In the genomic region with DNA sequence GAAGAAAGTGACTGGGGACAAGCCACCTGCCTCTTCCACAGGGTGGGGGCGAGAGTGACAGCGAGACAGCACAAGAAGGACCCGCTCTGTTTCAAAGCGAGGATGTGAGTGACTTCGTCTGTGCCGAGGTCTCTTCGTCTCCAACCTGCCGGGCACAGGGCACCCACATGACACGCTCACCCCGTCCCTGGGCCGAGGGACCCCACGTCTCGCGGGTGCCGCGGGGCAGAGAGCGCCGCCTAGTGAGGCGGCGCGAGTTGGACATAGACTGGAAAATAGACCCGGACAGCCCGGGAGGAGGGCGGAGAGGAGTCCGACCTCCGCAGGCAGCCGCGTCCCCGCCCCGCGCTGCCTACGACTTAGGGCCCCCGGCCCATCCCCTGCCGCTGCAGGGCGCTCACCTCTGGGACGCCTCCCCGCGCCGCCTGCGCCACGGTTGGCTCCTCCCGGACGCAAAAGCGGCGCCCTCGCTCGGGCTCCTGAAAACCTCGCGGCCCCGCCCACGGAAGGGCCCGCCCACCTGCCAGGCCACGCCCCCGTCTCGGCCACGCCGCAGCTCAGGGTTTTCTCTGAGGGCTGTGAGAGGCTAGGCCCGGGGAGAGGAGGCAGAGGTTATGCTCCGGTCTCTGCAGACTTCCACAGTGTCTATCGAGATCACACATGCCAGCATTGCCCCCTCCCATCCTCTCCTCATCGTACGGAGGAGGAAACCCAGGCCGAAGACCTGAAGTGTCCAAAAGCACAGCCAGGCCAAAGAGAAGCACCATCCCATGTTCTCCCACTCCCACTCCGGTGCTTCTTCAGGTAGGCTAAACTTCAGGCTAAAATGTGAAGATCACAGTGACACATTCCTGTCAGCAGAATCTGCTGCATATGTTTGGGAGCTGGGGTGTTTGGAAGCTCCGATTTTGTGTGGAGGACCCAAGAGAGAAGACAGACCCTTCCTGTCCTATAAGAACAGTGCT, we compare ENCODE assay signal across 1 cellular context.
A peak's percentile ranks its signal among the peaks of the same experiment; 100 is the strongest.
TF ChIP-seq lines count a peak whose summit lies in the region.

A gene with protein sequence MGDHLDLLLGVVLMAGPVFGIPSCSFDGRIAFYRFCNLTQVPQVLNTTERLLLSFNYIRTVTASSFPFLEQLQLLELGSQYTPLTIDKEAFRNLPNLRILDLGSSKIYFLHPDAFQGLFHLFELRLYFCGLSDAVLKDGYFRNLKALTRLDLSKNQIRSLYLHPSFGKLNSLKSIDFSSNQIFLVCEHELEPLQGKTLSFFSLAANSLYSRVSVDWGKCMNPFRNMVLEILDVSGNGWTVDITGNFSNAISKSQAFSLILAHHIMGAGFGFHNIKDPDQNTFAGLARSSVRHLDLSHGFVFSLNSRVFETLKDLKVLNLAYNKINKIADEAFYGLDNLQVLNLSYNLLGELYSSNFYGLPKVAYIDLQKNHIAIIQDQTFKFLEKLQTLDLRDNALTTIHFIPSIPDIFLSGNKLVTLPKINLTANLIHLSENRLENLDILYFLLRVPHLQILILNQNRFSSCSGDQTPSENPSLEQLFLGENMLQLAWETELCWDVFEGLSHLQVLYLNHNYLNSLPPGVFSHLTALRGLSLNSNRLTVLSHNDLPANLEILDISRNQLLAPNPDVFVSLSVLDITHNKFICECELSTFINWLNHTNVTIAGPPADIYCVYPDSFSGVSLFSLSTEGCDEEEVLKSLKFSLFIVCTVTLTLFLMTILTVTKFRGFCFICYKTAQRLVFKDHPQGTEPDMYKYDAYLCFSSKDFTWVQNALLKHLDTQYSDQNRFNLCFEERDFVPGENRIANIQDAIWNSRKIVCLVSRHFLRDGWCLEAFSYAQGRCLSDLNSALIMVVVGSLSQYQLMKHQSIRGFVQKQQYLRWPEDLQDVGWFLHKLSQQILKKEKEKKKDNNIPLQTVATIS (minus strand): TSS at position 454 of the 965 bp plus-strand sequence. CDS start 30,217 bp downstream, outside the sequence.

TF ChIP-seq in HEK293, 187 proteins besides CTCF, POLR2A, EP300 and RAD21 (continued from another document and continues in another):
- TF ChIP-seq KLF9 (tag by site-specific recombination; IDR thresholded peaks at IDR 0.05; ENCODE audit: low read depth): peak; percentile 99
- TF ChIP-seq ZNF211 (tag by site-specific recombination; IDR thresholded peaks at IDR 0.05; ENCODE audit: low read depth): no peak
- TF ChIP-seq, protein P1, sequence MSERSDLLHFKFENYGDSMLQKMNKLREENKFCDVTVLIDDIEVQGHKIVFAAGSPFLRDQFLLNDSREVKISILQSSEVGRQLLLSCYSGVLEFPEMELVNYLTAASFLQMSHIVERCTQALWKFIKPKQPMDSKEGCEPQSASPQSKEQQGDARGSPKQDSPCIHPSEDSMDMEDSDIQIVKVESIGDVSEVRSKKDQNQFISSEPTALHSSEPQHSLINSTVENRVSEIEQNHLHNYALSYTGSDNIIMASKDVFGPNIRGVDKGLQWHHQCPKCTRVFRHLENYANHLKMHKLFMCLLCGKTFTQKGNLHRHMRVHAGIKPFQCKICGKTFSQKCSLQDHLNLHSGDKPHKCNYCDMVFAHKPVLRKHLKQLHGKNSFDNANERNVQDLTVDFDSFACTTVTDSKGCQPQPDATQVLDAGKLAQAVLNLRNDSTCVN (tag by site-specific recombination; optimal IDR thresholded peaks at IDR 0.05): peak; percentile 82
- TF ChIP-seq ZNF785 (tag by site-specific recombination; IDR thresholded peaks at IDR 0.05): peak; percentile 81; the same call in 1 of the 2 replicates
- peak; percentile 74 for TF ChIP-seq SP7 (tag by site-specific recombination; IDR thresholded peaks at IDR 0.05)
- TF ChIP-seq, protein P2, sequence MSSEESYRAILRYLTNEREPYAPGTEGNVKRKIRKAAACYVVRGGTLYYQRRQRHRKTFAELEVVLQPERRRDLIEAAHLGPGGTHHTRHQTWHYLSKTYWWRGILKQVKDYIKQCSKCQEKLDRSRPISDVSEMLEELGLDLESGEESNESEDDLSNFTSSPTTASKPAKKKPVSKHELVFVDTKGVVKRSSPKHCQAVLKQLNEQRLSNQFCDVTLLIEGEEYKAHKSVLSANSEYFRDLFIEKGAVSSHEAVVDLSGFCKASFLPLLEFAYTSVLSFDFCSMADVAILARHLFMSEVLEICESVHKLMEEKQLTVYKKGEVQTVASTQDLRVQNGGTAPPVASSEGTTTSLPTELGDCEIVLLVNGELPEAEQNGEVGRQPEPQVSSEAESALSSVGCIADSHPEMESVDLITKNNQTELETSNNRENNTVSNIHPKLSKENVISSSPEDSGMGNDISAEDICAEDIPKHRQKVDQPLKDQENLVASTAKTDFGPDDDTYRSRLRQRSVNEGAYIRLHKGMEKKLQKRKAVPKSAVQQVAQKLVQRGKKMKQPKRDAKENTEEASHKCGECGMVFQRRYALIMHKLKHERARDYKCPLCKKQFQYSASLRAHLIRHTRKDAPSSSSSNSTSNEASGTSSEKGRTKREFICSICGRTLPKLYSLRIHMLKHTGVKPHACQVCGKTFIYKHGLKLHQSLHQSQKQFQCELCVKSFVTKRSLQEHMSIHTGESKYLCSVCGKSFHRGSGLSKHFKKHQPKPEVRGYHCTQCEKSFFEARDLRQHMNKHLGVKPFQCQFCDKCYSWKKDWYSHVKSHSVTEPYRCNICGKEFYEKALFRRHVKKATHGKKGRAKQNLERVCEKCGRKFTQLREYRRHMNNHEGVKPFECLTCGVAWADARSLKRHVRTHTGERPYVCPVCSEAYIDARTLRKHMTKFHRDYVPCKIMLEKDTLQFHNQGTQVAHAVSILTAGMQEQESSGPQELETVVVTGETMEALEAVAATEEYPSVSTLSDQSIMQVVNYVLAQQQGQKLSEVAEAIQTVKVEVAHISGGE (tag by site-specific recombination; conservative IDR thresholded peaks at IDR 0.05; ENCODE audit: low read depth): no peak
- TF ChIP-seq, protein P3, sequence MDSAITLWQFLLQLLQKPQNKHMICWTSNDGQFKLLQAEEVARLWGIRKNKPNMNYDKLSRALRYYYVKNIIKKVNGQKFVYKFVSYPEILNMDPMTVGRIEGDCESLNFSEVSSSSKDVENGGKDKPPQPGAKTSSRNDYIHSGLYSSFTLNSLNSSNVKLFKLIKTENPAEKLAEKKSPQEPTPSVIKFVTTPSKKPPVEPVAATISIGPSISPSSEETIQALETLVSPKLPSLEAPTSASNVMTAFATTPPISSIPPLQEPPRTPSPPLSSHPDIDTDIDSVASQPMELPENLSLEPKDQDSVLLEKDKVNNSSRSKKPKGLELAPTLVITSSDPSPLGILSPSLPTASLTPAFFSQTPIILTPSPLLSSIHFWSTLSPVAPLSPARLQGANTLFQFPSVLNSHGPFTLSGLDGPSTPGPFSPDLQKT (IDR thresholded peaks at IDR 0.05; ENCODE audit: borderline replicate concordance, low read depth, low read length): no peak
- peak; percentile 85 for TF ChIP-seq ZIC2 (tag by site-specific recombination; IDR thresholded peaks at IDR 0.05)
- peak; percentile 98 for TF ChIP-seq ZNF335 (tag by site-specific recombination; conservative IDR thresholded peaks at IDR 0.05)
- no peak for TF ChIP-seq ZNF792 (tag by site-specific recombination; IDR thresholded peaks at IDR 0.05)
- TF ChIP-seq RBAK (tag by site-specific recombination; IDR thresholded peaks at IDR 0.05): no peak
- TF ChIP-seq, protein P4, sequence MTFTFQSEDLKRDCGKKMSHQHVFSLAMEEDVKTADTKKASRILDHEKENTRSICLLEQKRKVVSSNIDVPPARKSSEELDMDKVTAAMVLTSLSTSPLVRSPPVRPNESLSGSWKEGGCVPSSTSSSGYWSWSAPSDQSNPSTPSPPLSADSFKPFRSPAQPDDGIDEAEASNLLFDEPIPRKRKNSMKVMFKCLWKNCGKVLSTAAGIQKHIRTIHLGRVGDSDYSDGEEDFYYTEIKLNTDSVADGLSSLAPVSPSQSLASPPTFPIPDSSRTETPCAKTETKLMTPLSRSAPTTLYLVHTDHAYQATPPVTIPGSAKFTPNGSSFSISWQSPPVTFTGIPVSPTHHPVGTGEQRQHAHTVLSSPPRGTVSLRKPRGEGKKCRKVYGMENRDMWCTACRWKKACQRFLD (tag by site-specific recombination; IDR thresholded peaks at IDR 0.05): no peak
- TF ChIP-seq GLI2 (tag by site-specific recombination; IDR thresholded peaks at IDR 0.05; ENCODE audit: borderline replicate concordance, low read depth): no peak
- TF ChIP-seq ZNF596 (tag by site-specific recombination; IDR thresholded peaks at IDR 0.05): peak; percentile 62
- no peak for TF ChIP-seq ZNF549 (tag by site-specific recombination; IDR thresholded peaks at IDR 0.05)
- TF ChIP-seq KLF10 (tag by site-specific recombination; IDR thresholded peaks at IDR 0.05): 0 out of 2 replicates have a peak, but pooled peaks have one; percentile 59
- TF ChIP-seq ZNF776 (tag by site-specific recombination; IDR thresholded peaks at IDR 0.05; ENCODE audit: borderline replicate concordance): no peak
- TF ChIP-seq ZNF302 (tag by site-specific recombination; IDR thresholded peaks at IDR 0.05; ENCODE audit: low read depth): no peak
- TF ChIP-seq ZNF76 (tag by site-specific recombination; IDR thresholded peaks at IDR 0.05; ENCODE audit: borderline replicate concordance, low read depth): peak; percentile 53; the same call in 1 of the 2 replicates
- peak; percentile 93 for TF ChIP-seq ZNF423 (tag by site-specific recombination; IDR thresholded peaks at IDR 0.05)
- TF ChIP-seq PRDM1 (tag by site-specific recombination; IDR thresholded peaks at IDR 0.05): peak; percentile 89
- peak; percentile 68; the same call in 1 of the 2 replicates for TF ChIP-seq ZXDB (tag by site-specific recombination; IDR thresholded peaks at IDR 0.05)
- TF ChIP-seq ZNF416 (tag by site-specific recombination; IDR thresholded peaks at IDR 0.05): no peak; the same call in 1 of the 2 replicates
- TF ChIP-seq ZNF561 (tag by site-specific recombination; IDR thresholded peaks at IDR 0.05; ENCODE audit: borderline replicate concordance): peak; percentile 97
- TF ChIP-seq, protein P5, sequence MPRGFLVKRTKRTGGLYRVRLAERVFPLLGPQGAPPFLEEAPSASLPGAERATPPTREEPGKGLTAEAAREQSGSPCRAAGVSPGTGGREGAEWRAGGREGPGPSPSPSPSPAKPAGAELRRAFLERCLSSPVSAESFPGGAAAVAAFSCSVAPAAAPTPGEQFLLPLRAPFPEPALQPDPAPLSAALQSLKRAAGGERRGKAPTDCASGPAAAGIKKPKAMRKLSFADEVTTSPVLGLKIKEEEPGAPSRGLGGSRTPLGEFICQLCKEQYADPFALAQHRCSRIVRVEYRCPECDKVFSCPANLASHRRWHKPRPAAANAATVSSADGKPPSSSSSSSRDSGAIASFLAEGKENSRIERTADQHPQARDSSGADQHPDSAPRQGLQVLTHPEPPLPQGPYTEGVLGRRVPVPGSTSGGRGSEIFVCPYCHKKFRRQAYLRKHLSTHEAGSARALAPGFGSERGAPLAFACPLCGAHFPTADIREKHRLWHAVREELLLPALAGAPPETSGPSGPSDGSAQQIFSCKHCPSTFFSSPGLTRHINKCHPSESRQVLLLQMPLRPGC (tag by site-specific recombination; IDR thresholded peaks at IDR 0.05): 0 out of 2 replicates have a peak, but pooled peaks have one; percentile 32
- no peak for TF ChIP-seq ZNF701 (tag by site-specific recombination; IDR thresholded peaks at IDR 0.05)
- TF ChIP-seq FEZF1 (tag by site-specific recombination; IDR thresholded peaks at IDR 0.05): no peak
- peak; percentile 45 for TF ChIP-seq ZNF2 (tag by site-specific recombination; IDR thresholded peaks at IDR 0.05)
- TF ChIP-seq ZNF585B (tag by site-specific recombination; IDR thresholded peaks at IDR 0.05): no peak
- TF ChIP-seq, protein P6, sequence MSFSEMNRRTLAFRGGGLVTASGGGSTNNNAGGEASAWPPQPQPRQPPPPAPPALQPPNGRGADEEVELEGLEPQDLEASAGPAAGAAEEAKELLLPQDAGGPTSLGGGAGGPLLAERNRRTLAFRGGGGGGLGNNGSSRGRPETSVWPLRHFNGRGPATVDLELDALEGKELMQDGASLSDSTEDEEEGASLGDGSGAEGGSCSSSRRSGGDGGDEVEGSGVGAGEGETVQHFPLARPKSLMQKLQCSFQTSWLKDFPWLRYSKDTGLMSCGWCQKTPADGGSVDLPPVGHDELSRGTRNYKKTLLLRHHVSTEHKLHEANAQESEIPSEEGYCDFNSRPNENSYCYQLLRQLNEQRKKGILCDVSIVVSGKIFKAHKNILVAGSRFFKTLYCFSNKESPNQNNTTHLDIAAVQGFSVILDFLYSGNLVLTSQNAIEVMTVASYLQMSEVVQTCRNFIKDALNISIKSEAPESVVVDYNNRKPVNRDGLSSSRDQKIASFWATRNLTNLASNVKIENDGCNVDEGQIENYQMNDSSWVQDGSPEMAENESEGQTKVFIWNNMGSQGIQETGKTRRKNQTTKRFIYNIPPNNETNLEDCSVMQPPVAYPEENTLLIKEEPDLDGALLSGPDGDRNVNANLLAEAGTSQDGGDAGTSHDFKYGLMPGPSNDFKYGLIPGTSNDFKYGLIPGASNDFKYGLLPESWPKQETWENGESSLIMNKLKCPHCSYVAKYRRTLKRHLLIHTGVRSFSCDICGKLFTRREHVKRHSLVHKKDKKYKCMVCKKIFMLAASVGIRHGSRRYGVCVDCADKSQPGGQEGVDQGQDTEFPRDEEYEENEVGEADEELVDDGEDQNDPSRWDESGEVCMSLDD (tag by site-specific recombination; IDR thresholded peaks at IDR 0.05): peak; percentile 91
- TF ChIP-seq, protein P7, sequence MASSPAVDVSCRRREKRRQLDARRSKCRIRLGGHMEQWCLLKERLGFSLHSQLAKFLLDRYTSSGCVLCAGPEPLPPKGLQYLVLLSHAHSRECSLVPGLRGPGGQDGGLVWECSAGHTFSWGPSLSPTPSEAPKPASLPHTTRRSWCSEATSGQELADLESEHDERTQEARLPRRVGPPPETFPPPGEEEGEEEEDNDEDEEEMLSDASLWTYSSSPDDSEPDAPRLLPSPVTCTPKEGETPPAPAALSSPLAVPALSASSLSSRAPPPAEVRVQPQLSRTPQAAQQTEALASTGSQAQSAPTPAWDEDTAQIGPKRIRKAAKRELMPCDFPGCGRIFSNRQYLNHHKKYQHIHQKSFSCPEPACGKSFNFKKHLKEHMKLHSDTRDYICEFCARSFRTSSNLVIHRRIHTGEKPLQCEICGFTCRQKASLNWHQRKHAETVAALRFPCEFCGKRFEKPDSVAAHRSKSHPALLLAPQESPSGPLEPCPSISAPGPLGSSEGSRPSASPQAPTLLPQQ (tag by site-specific recombination; IDR thresholded peaks at IDR 0.05): peak; percentile 85
- 0 out of 2 replicates have a peak, but pooled peaks have one; percentile 35 for TF ChIP-seq ZNF366 (tag by site-specific recombination; conservative IDR thresholded peaks at IDR 0.05)
- peak; percentile 96 for TF ChIP-seq EGR2 (tag by site-specific recombination; IDR thresholded peaks at IDR 0.05; ENCODE audit: low read depth)
- TF ChIP-seq OSR2 (tag by site-specific recombination; IDR thresholded peaks at IDR 0.05): peak; percentile 25; the same call in 1 of the 2 replicates
- no peak for TF ChIP-seq ZNF768 (tag by site-specific recombination; IDR thresholded peaks at IDR 0.05)
- no peak for TF ChIP-seq ZNF112 (tag by site-specific recombination; IDR thresholded peaks at IDR 0.05)
- no peak for TF ChIP-seq ZNF223 (tag by site-specific recombination; IDR thresholded peaks at IDR 0.05)
- TF ChIP-seq BCL11B (tag by site-specific recombination; IDR thresholded peaks at IDR 0.05; ENCODE audit: low read depth): no peak
- TF ChIP-seq, protein P8, sequence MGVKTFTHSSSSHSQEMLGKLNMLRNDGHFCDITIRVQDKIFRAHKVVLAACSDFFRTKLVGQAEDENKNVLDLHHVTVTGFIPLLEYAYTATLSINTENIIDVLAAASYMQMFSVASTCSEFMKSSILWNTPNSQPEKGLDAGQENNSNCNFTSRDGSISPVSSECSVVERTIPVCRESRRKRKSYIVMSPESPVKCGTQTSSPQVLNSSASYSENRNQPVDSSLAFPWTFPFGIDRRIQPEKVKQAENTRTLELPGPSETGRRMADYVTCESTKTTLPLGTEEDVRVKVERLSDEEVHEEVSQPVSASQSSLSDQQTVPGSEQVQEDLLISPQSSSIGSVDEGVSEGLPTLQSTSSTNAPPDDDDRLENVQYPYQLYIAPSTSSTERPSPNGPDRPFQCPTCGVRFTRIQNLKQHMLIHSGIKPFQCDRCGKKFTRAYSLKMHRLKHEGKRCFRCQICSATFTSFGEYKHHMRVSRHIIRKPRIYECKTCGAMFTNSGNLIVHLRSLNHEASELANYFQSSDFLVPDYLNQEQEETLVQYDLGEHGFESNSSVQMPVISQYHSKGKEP (tag by site-specific recombination; IDR thresholded peaks at IDR 0.05): peak; percentile 70
